28 cellular contexts compared by ENCODE assay signal in genomic region chr2:84375020-84375419, GRCh38.
"Had no signal": no experiment of that assay in that cellular context is flagged by ENCODE, and none has a peak within 500 bp of the region (broad histone marks: within the 10 kb centered on the region; RNA-seq: fewer than 3 reads in every experiment).

No MANE protein-coding gene starts in this region.

- H3K4me3 ChIP-seq: colonic mucosa, coronary artery, dorsolateral prefrontal cortex, esophagus muscularis mucosa, esophagus squamous epithelium, gastrocnemius medialis, gastroesophageal sphincter, heart left ventricle, heart right ventricle had no signal

- H3K27ac ChIP-seq: colonic mucosa, coronary artery, dorsolateral prefrontal cortex, epithelial cell of prostate, esophagus muscularis mucosa, esophagus squamous epithelium, foreskin keratinocyte, gastrocnemius medialis, gastroesophageal sphincter, heart left ventricle, heart right ventricle had no signal

- H3K9me3 ChIP-seq: colonic mucosa, esophagus squamous epithelium, gastrocnemius medialis, gastroesophageal sphincter, heart right ventricle had no signal

- ATAC-seq: effector memory CD8-positive, alpha-beta T cell; esophagus mucosa; foreskin keratinocyte; gastrocnemius medialis; gastroesophageal sphincter; heart left ventricle; heart right ventricle had no signal

- H3K36me3 ChIP-seq: colonic mucosa, esophagus muscularis mucosa, esophagus squamous epithelium, gastrocnemius medialis, gastroesophageal sphincter, heart left ventricle, heart right ventricle had no signal

- FAIRE-seq: colon, endometrium, endothelial cell of umbilical vein, frontal cortex had no signal

- H3K27me3 ChIP-seq: colonic mucosa, dorsolateral prefrontal cortex, esophagus muscularis mucosa, esophagus squamous epithelium, foreskin keratinocyte, gastrocnemius medialis, gastroesophageal sphincter, heart left ventricle had no signal

- DNase-seq: colonic mucosa; cortex of kidney; dermis blood vessel endothelial cell; dorsolateral prefrontal cortex; effector CD4-positive, alpha-beta T cell; effector CD8-positive, alpha-beta T cell; effector memory CD4-positive, alpha-beta T cell; effector memory CD8-positive, alpha-beta T cell; endodermal cell; erythroblast; esophagus squamous epithelium; foreskin fibroblast; foreskin keratinocyte; foreskin melanocyte; gastrocnemius medialis; glutamatergic neuron; head of caudate nucleus; heart left ventricle; heart right ventricle had no signal

- H3K4me1 ChIP-seq: colonic mucosa, esophagus muscularis mucosa, esophagus squamous epithelium, foreskin keratinocyte, gastrocnemius medialis, gastroesophageal sphincter, heart left ventricle, heart right ventricle had no signal
